In the genomic region with DNA sequence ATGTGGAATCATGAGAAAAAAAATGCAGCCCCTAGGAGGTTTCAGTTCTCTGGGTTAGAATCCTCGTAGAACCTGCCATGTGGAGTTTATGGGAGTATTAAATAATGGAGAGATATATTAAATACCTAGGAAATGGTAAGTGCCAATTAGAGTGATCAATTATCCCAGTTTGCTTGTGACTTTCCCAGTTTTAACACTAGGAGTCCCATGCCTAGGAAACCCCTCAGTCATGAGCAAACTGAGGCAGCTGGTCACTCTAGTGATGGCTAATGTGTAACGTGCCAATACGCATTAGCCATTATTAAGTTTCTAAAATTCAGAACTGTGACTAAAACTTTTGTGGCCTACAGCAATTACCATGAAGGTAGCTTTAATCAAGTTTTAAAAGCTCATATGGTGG, we compare ENCODE assay signal across 1 cellular context.
TF ChIP-seq lines count a peak whose summit lies in the region.

No MANE protein-coding gene starts in this region.

TF ChIP-seq in GM23338, 12 proteins besides CTCF, POLR2A, EP300 and RAD21 (continued from another document):
- TF ChIP-seq, protein P1, sequence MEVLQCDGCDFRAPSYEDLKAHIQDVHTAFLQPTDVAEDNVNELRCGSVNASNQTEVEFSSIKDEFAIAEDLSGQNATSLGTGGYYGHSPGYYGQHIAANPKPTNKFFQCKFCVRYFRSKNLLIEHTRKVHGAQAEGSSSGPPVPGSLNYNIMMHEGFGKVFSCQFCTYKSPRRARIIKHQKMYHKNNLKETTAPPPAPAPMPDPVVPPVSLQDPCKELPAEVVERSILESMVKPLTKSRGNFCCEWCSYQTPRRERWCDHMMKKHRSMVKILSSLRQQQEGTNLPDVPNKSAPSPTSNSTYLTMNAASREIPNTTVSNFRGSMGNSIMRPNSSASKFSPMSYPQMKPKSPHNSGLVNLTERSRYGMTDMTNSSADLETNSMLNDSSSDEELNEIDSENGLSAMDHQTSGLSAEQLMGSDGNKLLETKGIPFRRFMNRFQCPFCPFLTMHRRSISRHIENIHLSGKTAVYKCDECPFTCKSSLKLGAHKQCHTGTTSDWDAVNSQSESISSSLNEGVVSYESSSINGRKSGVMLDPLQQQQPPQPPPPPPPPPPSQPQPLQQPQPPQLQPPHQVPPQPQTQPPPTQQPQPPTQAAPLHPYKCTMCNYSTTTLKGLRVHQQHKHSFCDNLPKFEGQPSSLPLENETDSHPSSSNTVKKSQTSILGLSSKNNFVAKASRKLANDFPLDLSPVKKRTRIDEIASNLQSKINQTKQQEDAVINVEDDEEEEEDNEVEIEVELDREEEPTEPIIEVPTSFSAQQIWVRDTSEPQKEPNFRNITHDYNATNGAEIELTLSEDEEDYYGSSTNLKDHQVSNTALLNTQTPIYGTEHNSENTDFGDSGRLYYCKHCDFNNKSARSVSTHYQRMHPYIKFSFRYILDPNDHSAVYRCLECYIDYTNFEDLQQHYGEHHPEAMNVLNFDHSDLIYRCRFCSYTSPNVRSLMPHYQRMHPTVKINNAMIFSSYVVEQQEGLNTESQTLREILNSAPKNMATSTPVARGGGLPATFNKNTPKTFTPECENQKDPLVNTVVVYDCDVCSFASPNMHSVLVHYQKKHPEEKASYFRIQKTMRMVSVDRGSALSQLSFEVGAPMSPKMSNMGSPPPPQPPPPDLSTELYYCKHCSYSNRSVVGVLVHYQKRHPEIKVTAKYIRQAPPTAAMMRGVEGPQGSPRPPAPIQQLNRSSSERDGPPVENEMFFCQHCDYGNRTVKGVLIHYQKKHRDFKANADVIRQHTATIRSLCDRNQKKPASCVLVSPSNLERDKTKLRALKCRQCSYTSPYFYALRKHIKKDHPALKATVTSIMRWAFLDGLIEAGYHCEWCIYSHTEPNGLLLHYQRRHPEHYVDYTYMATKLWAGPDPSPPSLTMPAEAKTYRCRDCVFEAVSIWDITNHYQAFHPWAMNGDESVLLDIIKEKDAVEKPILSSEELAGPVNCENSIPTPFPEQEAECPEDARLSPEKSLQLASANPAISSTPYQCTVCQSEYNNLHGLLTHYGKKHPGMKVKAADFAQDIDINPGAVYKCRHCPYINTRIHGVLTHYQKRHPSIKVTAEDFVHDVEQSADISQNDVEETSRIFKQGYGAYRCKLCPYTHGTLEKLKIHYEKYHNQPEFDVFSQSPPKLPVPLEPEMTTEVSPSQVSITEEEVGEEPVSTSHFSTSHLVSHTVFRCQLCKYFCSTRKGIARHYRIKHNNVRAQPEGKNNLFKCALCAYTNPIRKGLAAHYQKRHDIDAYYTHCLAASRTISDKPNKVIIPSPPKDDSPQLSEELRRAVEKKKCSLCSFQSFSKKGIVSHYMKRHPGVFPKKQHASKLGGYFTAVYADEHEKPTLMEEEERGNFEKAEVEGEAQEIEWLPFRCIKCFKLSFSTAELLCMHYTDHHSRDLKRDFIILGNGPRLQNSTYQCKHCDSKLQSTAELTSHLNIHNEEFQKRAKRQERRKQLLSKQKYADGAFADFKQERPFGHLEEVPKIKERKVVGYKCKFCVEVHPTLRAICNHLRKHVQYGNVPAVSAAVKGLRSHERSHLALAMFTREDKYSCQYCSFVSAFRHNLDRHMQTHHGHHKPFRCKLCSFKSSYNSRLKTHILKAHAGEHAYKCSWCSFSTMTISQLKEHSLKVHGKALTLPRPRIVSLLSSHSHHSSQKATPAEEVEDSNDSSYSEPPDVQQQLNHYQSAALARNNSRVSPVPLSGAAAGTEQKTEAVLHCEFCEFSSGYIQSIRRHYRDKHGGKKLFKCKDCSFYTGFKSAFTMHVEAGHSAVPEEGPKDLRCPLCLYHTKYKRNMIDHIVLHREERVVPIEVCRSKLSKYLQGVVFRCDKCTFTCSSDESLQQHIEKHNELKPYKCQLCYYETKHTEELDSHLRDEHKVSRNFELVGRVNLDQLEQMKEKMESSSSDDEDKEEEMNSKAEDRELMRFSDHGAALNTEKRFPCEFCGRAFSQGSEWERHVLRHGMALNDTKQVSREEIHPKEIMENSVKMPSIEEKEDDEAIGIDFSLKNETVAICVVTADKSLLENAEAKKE (CRISPR knock-in tag; IDR thresholded peaks at IDR 0.05): no peak
- TF ChIP-seq POLR2AphosphoS5 (IDR thresholded peaks at IDR 0.05; ENCODE audit: low read depth) (no peak), CREB1 (CRISPR knock-in tag; IDR thresholded peaks at IDR 0.05; ENCODE audit: low read depth) (no peak)
